ENCODE assay signal across 1 cellular context in genomic region chr3:173743512-173743911, GRCh38.
TF ChIP-seq lines count a peak whose summit lies in the region.

No MANE protein-coding gene starts in this region.

TF ChIP-seq in SK-N-SH, 30 proteins besides CTCF, POLR2A, EP300 and RAD21 (continued from another document):
- TF ChIP-seq, protein P1, sequence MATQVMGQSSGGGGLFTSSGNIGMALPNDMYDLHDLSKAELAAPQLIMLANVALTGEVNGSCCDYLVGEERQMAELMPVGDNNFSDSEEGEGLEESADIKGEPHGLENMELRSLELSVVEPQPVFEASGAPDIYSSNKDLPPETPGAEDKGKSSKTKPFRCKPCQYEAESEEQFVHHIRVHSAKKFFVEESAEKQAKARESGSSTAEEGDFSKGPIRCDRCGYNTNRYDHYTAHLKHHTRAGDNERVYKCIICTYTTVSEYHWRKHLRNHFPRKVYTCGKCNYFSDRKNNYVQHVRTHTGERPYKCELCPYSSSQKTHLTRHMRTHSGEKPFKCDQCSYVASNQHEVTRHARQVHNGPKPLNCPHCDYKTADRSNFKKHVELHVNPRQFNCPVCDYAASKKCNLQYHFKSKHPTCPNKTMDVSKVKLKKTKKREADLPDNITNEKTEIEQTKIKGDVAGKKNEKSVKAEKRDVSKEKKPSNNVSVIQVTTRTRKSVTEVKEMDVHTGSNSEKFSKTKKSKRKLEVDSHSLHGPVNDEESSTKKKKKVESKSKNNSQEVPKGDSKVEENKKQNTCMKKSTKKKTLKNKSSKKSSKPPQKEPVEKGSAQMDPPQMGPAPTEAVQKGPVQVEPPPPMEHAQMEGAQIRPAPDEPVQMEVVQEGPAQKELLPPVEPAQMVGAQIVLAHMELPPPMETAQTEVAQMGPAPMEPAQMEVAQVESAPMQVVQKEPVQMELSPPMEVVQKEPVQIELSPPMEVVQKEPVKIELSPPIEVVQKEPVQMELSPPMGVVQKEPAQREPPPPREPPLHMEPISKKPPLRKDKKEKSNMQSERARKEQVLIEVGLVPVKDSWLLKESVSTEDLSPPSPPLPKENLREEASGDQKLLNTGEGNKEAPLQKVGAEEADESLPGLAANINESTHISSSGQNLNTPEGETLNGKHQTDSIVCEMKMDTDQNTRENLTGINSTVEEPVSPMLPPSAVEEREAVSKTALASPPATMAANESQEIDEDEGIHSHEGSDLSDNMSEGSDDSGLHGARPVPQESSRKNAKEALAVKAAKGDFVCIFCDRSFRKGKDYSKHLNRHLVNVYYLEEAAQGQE (IDR thresholded peaks at IDR 0.05; ENCODE audit: low read depth, low read length): no peak
- TF ChIP-seq YY1 (IDR thresholded peaks at IDR 0.05; ENCODE audit: low read depth) (no peak), SMC3 (IDR thresholded peaks at IDR 0.05; ENCODE audit: low read depth, low read length) (no peak), MEF2A (IDR thresholded peaks at IDR 0.05; ENCODE audit: borderline replicate concordance, low read depth) (no peak), GATA2 (CRISPR knock-in tag; IDR thresholded peaks at IDR 0.05) (no peak)
